ENCODE assay signal across 1 cellular context in genomic region chr19:6570754-6571153, GRCh38.
TF ChIP-seq lines count a peak whose summit lies in the region.

No MANE protein-coding gene starts in this region.

TF ChIP-seq in A549, 52 proteins besides CTCF, POLR2A, EP300 and RAD21 (continued from another document):
- TF ChIP-seq REST (IDR thresholded peaks at IDR 0.05) = peak; percentile 56; the same call in 1 of the 2 replicates
- no peak for TF ChIP-seq HEYL (CRISPR knock-in tag; IDR thresholded peaks at IDR 0.05)
